ENCODE assay signal across 9 cellular contexts in genomic region chr19:46954502-46955004, GRCh38.
DNase-seq lines count a peak whose midpoint lies in the region; ATAC-seq and TF ChIP-seq lines count a peak whose summit lies in the region.
"Had no signal": no experiment of that assay in that cellular context is flagged by ENCODE, and none has a peak within 500 bp of the region (broad histone marks: within the 10 kb centered on the region; RNA-seq: fewer than 3 reads in every experiment).

No MANE protein-coding gene starts in this region.

- H3K27ac Mint-ChIP-seq in Calu3 (ENCODE audit: unreplicated experiment), result peak overlapping the region; percentile 65
- H3K27ac Mint-ChIP-seq in activated naive CD8-positive, alpha-beta T cell treated with anti-CD3 and anti-CD28 coated beads, Interleukin-2, amount 10 ng/mL, durations not matched to agents 7 days and 5 days, result peak overlapping the region; percentile 91
- H3K27ac Mint-ChIP-seq in natural killer cell, result peak overlapping the region; percentile 92 to 93

- ATAC-seq in HG03354 (IDR thresholded peaks at IDR 0.05; ENCODE audit: poor library complexity, severe bottlenecking, unreplicated experiment) (peak; percentile 49), natural killer cell (peak in 2 of 3 donors; percentile 3 to 7), left lung (no peak), HG03520 (IDR thresholded peaks at IDR 0.05; ENCODE audit: unreplicated experiment) (no peak)
- peak; percentile 25 for ATAC-seq in activated naive CD8-positive, alpha-beta T cell treated with anti-CD3 and anti-CD28 coated beads, Interleukin-2, amount 10 ng/mL, durations not matched to agents 7 days and 5 days (ENCODE audit: low read depth)
- ATAC-seq: HCT116 had no signal

- DNase-seq in Calu3, result no peak
- no peak for DNase-seq in activated naive CD8-positive, alpha-beta T cell treated with anti-CD3 and anti-CD28 coated beads, Interleukin-2, amount 10 ng/mL, durations not matched to agents 7 days and 5 days
- DNase-seq in natural killer cell, result no peak
- no peak for DNase-seq in left lung
- DNase-seq in T-helper 9 cell, result no peak
- no peak for DNase-seq in NCI-H146 treated with DMSO at 0.1 percent for 48 hours (lab: John Stamatoyannopoulos, UW; ENCODE audit: unreplicated experiment)

- peaks cover 62% of the 10 kb centered on the region for H3K4me1 Mint-ChIP-seq in Calu3 (ENCODE audit: low read depth, unreplicated experiment)
- H3K4me1 Mint-ChIP-seq in activated naive CD8-positive, alpha-beta T cell treated with anti-CD3 and anti-CD28 coated beads, Interleukin-2, amount 10 ng/mL, durations not matched to agents 7 days and 5 days, result peaks cover 53% of the 10 kb centered on the region
- H3K4me1 Mint-ChIP-seq in natural killer cell, result peaks cover 65 to 66% of the 10 kb centered on the region in 2 donors

- peaks cover 22 to 45% of the 10 kb centered on the region in 2 donors for H3K4me1 ChIP-seq in left lung

- H3K27ac ChIP-seq in left lung, result peak overlapping the region in 1 of 2 donors; percentile 73

- intact Hi-C loops in Calu3 (cut with micrococcal nuclease; ENCODE audit: unreplicated experiment) (no loop called here), natural killer cell (cut with micrococcal nuclease) (loop anchor here (2.0 kb wide), 1 partner anchor 18 kb away; no protein-coding TSS in a partner anchor), left lung (cut with DNase I) (no loop called here)

- H3K4me3 Mint-ChIP-seq in Calu3 (ENCODE audit: low read depth, unreplicated experiment) (peak overlapping the region; percentile 56), natural killer cell (peak overlapping the region; percentile 81)
- peak overlapping the region; percentile 83 for H3K4me3 Mint-ChIP-seq in activated naive CD8-positive, alpha-beta T cell treated with anti-CD3 and anti-CD28 coated beads, Interleukin-2, amount 10 ng/mL, durations not matched to agents 7 days and 5 days

- H3K4me3 ChIP-seq in left lung, result no peak overlapping the region

- TF ChIP-seq CTCF in Calu3 (IDR thresholded peaks at IDR 0.05; ENCODE audit: unreplicated experiment) (no peak), natural killer cell (IDR thresholded peaks at IDR 0.05) (no peak), left lung (IDR thresholded peaks at IDR 0.05) (no peak)

- H3K27me3 Mint-ChIP-seq in Calu3 (ENCODE audit: unreplicated experiment), result no peaks in the 10 kb centered on the region
- H3K27me3 Mint-ChIP-seq in activated naive CD8-positive, alpha-beta T cell treated with anti-CD3 and anti-CD28 coated beads, Interleukin-2, amount 10 ng/mL, durations not matched to agents 7 days and 5 days, result no peaks in the 10 kb centered on the region
- H3K27me3 Mint-ChIP-seq in natural killer cell (ENCODE audit: low read depth in 2 of 2), result no peaks in the 10 kb centered on the region

- peaks cover 2% of the 10 kb centered on the region for H3K9me3 Mint-ChIP-seq in Calu3 (ENCODE audit: low read depth, unreplicated experiment)
- no peaks in the 10 kb centered on the region for H3K9me3 Mint-ChIP-seq in activated naive CD8-positive, alpha-beta T cell treated with anti-CD3 and anti-CD28 coated beads, Interleukin-2, amount 10 ng/mL, durations not matched to agents 7 days and 5 days
- no peaks in the 10 kb centered on the region for H3K9me3 Mint-ChIP-seq in natural killer cell

- CTCF ChIA-PET in Calu3 (lab: Charles Lee), result interaction anchor here (1.3 kb wide), 2 partner anchors 28 to 58 kb away, joined by 3 to 4 read pairs; no protein-coding TSS in a partner anchor

- H3K36me3 ChIP-seq in left lung, result no peaks in the 10 kb centered on the region

- no peaks in the 10 kb centered on the region for H3K9me3 ChIP-seq in left lung

- BruUV-seq in Calu3 (replicated peaks; lab: Mats Ljungman, UMichigan), result no TSS peak

- H3K27me3 ChIP-seq in left lung, result no peaks in the 10 kb centered on the region

- peaks cover 28% of the 10 kb centered on the region for H3K36me3 Mint-ChIP-seq in Calu3 (ENCODE audit: insufficient read depth, unreplicated experiment)
- peaks cover 14% of the 10 kb centered on the region for H3K36me3 Mint-ChIP-seq in activated naive CD8-positive, alpha-beta T cell treated with anti-CD3 and anti-CD28 coated beads, Interleukin-2, amount 10 ng/mL, durations not matched to agents 7 days and 5 days
- H3K36me3 Mint-ChIP-seq in natural killer cell, result no peaks in the 10 kb centered on the region

- POLR2A ChIA-PET in activated naive CD8-positive, alpha-beta T cell treated with anti-CD3 and anti-CD28 coated beads, Interleukin-2, amount 10 ng/mL, durations not matched to agents 7 days and 5 days (lab: Charles Lee), result interaction anchor here (0.7 to 1.4 kb wide), 4 partner anchors 10 to 80 kb away, joined by 3 read pairs; no protein-coding TSS in a partner anchor

Comparison
In these comparisons a context has a peak if more than half of its experiments do, and no peak if none do; other contexts are left out.
1. ATAC-seq: peak in HG03354 (single experiment), activated naive CD8-positive, alpha-beta T cell treated with anti-CD3 and anti-CD28 coated beads, Interleukin-2, amount 10 ng/mL, durations not matched to agents 7 days and 5 days (single experiment) and natural killer cell (2 of 3); none in left lung (single experiment) and HG03520 (single experiment).
2. Peak in every context shown above with its lines, with median percentiles within 50 percentile points of each other: H3K27ac Mint-ChIP-seq and H3K4me3 Mint-ChIP-seq.